ENCODE assay signal across 13 cellular contexts in genomic region chr3:11536132-11536935, GRCh38.
"Had no signal": no experiment of that assay in that cellular context is flagged by ENCODE, and none has a peak within 500 bp of the region (broad histone marks: within the 10 kb centered on the region; RNA-seq: fewer than 3 reads in every experiment).

No MANE protein-coding gene starts in this region.

- H3K27me3 ChIP-seq: esophagus muscularis mucosa, thyroid gland, uterus had no signal

- ATAC-seq: WTC11 had no signal

- H3K4me3 ChIP-seq: esophagus muscularis mucosa, thyroid gland, uterus had no signal

- DNase-seq: activated CD4-positive, alpha-beta memory T cell treated with anti-CD3 and anti-CD28 coated beads, Interleukin-2, amount 10 ng/mL, durations not matched to agents 7 days and 5 days; activated CD4-positive, alpha-beta T cell treated with anti-CD3 and anti-CD28 coated beads for 4 hours; activated naive CD4-positive, alpha-beta T cell treated with anti-CD3 and anti-CD28 coated beads, Interleukin-2, amount 50 U/mL, for 16 hours; activated T-cell treated with anti-CD3 and anti-CD28 coated beads, Interleukin-2, amount 50 U/mL, for 24 hours; hippocampal formation; kidney; stimulated activated CD4-positive, alpha-beta T cell treated with anti-CD3 and anti-CD28 coated beads, Interleukin-12 subunit alpha, Interleukin-12 subunit beta, amount 100 ng/mL, for 4 hours; stimulated activated CD4-positive, alpha-beta T cell treated with anti-CD3 and anti-CD28 coated beads, Interleukin-2, amount 100 ng/mL, for 24 hours; T-helper 2 cell; thyroid gland; uterus had no signal

- H3K36me3 ChIP-seq: esophagus muscularis mucosa, thyroid gland, uterus had no signal

- H3K9me3 ChIP-seq: esophagus muscularis mucosa, thyroid gland, uterus had no signal

- H3K27ac ChIP-seq: esophagus muscularis mucosa, uterus had no signal
